In genomic region chr20:23336476-23336875, GRCh38 we compare ENCODE assay signal across 16 cellular contexts. TPM values are rescaled to one million over a fixed set of nuclear protein-coding genes. Genes with fewer than 3 reads are reported as not detected.
DNase-seq lines count a peak whose midpoint lies in the region; ATAC-seq, FAIRE-seq and TF ChIP-seq lines count a peak whose summit lies in the region.
"Had no signal": no experiment of that assay in that cellular context is flagged by ENCODE, and none has a peak within 500 bp of the region (broad histone marks: within the 10 kb centered on the region; RNA-seq: fewer than 3 reads in every experiment).

No MANE protein-coding gene starts in this region.

- H3K9me3 ChIP-seq in HepG2 (ENCODE audit: low read length), result no peaks in the 10 kb centered on the region
- no peaks in the 10 kb centered on the region for H3K9me3 ChIP-seq in right lobe of liver
- H3K9me3 ChIP-seq in mucosa of descending colon, result no peaks in the 10 kb centered on the region
- H3K9me3 ChIP-seq: BLaER1 treated with 17β-estradiol and CSF1 and Interleukin-3, amounts not matched to agents 10 nM and 100 nM had no signal

- H3K36me3 Mint-ChIP-seq in T-helper 1 cell treated with Interleukin-12 subunit alpha and Interleukin-12 subunit beta and Interleukin-4 antibody, amounts not matched to agents 30 μg/mL and 1 μg/mL, for 36 hours (ENCODE audit: low read depth), result no peaks in the 10 kb centered on the region
- no peaks in the 10 kb centered on the region for H3K36me3 Mint-ChIP-seq in WTC11
- H3K36me3 Mint-ChIP-seq: CD8-positive, alpha-beta T cell had no signal

- POLR2A ChIA-PET in HepG2 (lab: Yijun Ruan, JAX) (interaction anchor here (1.1 to 6.3 kb wide), 4 partner anchors 14 to 645 kb away, joined by 3 to 54 read pairs (median 4); partner anchors contain the start of genes NAPB and NXT1), WTC11 (lab: Charles Lee) (no interaction called here)

- peaks cover 13% of the 10 kb centered on the region for H3K4me1 Mint-ChIP-seq in T-helper 1 cell treated with Interleukin-12 subunit alpha and Interleukin-12 subunit beta and Interleukin-4 antibody, amounts not matched to agents 30 μg/mL and 1 μg/mL, for 36 hours (ENCODE audit: low read depth)
- H3K4me1 Mint-ChIP-seq in WTC11, result peaks cover 13% of the 10 kb centered on the region

- no peak overlapping the region for H3K9ac ChIP-seq in HepG2 (ENCODE audit: insufficient read depth, low read depth, low read length)
- H3K9ac ChIP-seq: BLaER1 treated with 17β-estradiol and CSF1 and Interleukin-3, amounts not matched to agents 10 nM and 100 nM had no signal

- no peaks in the 10 kb centered on the region for H3K9me3 Mint-ChIP-seq in T-helper 1 cell treated with Interleukin-12 subunit alpha and Interleukin-12 subunit beta and Interleukin-4 antibody, amounts not matched to agents 30 μg/mL and 1 μg/mL, for 36 hours
- no peaks in the 10 kb centered on the region for H3K9me3 Mint-ChIP-seq in WTC11
- H3K9me3 Mint-ChIP-seq: CD8-positive, alpha-beta T cell; H9 had no signal

- intact Hi-C loops in HepG2 (cut with micrococcal nuclease; ENCODE audit: unreplicated experiment) (no loop called here), right lobe of liver (cut with DNase I) (no loop called here), mucosa of descending colon (cut with DNase I, micrococcal nuclease) (no loop called here)

- CTCF ChIA-PET in HepG2 (lab: Yijun Ruan, JAX; ENCODE audit: low intra/inter-chr PET ratio, low total read pairs) (no interaction called here), WTC11 (lab: Charles Lee) (interaction anchor here (0.7 to 1.6 kb wide), 3 partner anchors 10 to 285 kb away, joined by 3 read pairs; no protein-coding TSS in a partner anchor)

- no peaks in the 10 kb centered on the region for H3K79me2 ChIP-seq in HepG2 (ENCODE audit: insufficient read depth, low read length)

- ATAC-seq in HepG2, result peak; percentile 84
- ATAC-seq in right lobe of liver, result no peak
- peak; percentile 65 for ATAC-seq in mucosa of descending colon
- ATAC-seq in HG02623 (IDR thresholded peaks at IDR 0.05; ENCODE audit: unreplicated experiment), result no peak
- no peak for ATAC-seq in WTC11
- ATAC-seq: CD8-positive, alpha-beta T cell had no signal

- no peaks in the 10 kb centered on the region for H3K36me3 ChIP-seq in HepG2 (replicated peaks in 1 of 2; ENCODE audit: control insufficient read depth in 1 of 2, insufficient read depth in 2 of 2, low read length in 2 of 2)
- no peaks in the 10 kb centered on the region for H3K36me3 ChIP-seq in right lobe of liver
- H3K36me3 ChIP-seq in mucosa of descending colon (ENCODE audit: low read depth), result no peaks in the 10 kb centered on the region
- H3K36me3 ChIP-seq: BLaER1 treated with 17β-estradiol and CSF1 and Interleukin-3, amounts not matched to agents 10 nM and 100 nM had no signal

- H3K4me1 ChIP-seq in HepG2 (ENCODE audit: insufficient read depth, low read length) (peaks cover 17% of the 10 kb centered on the region), right lobe of liver (no peaks in the 10 kb centered on the region), mucosa of descending colon (ENCODE audit: low read depth) (no peaks in the 10 kb centered on the region)

- H3K4me3 ChIP-seq in HepG2 (replicated peaks in 1 of 3; ENCODE audit: insufficient read depth in 1 of 3, low read depth in 2 of 3, low read length in 3 of 3) (peak overlapping the region in 2 of 3 experiments; percentile 2 to 19; a peak in 2 of 6 replicates), right lobe of liver (no peak overlapping the region), mucosa of descending colon (no peak overlapping the region)
- H3K4me3 ChIP-seq: BLaER1 treated with 17β-estradiol and CSF1 and Interleukin-3, amounts not matched to agents 10 nM and 100 nM had no signal

- 37% methylated on average over 5 of the region's 5 CpGs for WGBS in HepG2 (ENCODE audit: low lambda C conversion rate)
- 74% methylated on average over 3 of the region's 5 CpGs for WGBS in right lobe of liver (ENCODE audit: insufficient coverage, low coverage, low lambda C conversion rate, missing lambda C conversion rate)

- H3K27ac ChIP-seq in HepG2 (ENCODE audit: extremely low read length, insufficient read depth, low read length) (no peak overlapping the region), right lobe of liver (no peak overlapping the region)
- H3K27ac ChIP-seq: BLaER1 treated with 17β-estradiol and CSF1 and Interleukin-3, amounts not matched to agents 10 nM and 100 nM had no signal

- peak overlapping the region; percentile 42 for H3K4me3 Mint-ChIP-seq in T-helper 1 cell treated with Interleukin-12 subunit alpha and Interleukin-12 subunit beta and Interleukin-4 antibody, amounts not matched to agents 30 μg/mL and 1 μg/mL, for 36 hours
- no peak overlapping the region for H3K4me3 Mint-ChIP-seq in WTC11
- H3K4me3 Mint-ChIP-seq: B cell; CD8-positive, alpha-beta T cell; H9 had no signal

- FAIRE-seq in HepG2 (lab: Jason Lieb, UNC), result peak; percentile 68
- FAIRE-seq: G401.6, GM12891, GM19239, H1 had no signal

- peak overlapping the region; percentile 64 for H3K4me2 ChIP-seq in HepG2 (ENCODE audit: low read depth, low read length)

- no peak for TF ChIP-seq EP300 in HepG2 (IDR thresholded peaks at IDR 0.05; ENCODE audit: low read depth in 2 of 2, low read length in 2 of 2)
- TF ChIP-seq EP300 in HepG2 (CRISPR knock-in tag; IDR thresholded peaks at IDR 0.05; ENCODE audit: borderline replicate concordance), result no peak

- H4K20me1 ChIP-seq in HepG2 (ENCODE audit: insufficient read depth, low read length), result no peaks in the 10 kb centered on the region
- H4K20me1 ChIP-seq: BLaER1 treated with 17β-estradiol and CSF1 and Interleukin-3, amounts not matched to agents 10 nM and 100 nM had no signal

- TF ChIP-seq CTCF in HepG2 (CRISPR knock-in tag; IDR thresholded peaks at IDR 0.05), result no peak
- no peak for TF ChIP-seq CTCF in right lobe of liver (IDR thresholded peaks at IDR 0.05)
- TF ChIP-seq CTCF in mucosa of descending colon (IDR thresholded peaks at IDR 0.05), result no peak
- TF ChIP-seq CTCF in WTC11 (IDR thresholded peaks at IDR 0.05), result no peak

- BruUV-seq in HepG2 (replicated peaks; lab: Mats Ljungman, UMichigan), result no TSS peak

- TF ChIP-seq RAD21 in HepG2 (CRISPR knock-in tag; IDR thresholded peaks at IDR 0.05), result no peak

- no peak overlapping the region for H2AFZ ChIP-seq in HepG2 (ENCODE audit: low read length)

- H3K27ac Mint-ChIP-seq in T-helper 1 cell treated with Interleukin-12 subunit alpha and Interleukin-12 subunit beta and Interleukin-4 antibody, amounts not matched to agents 30 μg/mL and 1 μg/mL, for 36 hours, result peak overlapping the region; percentile 45
- no peak overlapping the region for H3K27ac Mint-ChIP-seq in WTC11
- H3K27ac Mint-ChIP-seq: B cell; CD8-positive, alpha-beta T cell had no signal

- H3K27me3 Mint-ChIP-seq in T-helper 1 cell treated with Interleukin-12 subunit alpha and Interleukin-12 subunit beta and Interleukin-4 antibody, amounts not matched to agents 30 μg/mL and 1 μg/mL, for 36 hours (ENCODE audit: low read depth), result peaks cover 5% of the 10 kb centered on the region
- H3K27me3 Mint-ChIP-seq in WTC11 (ENCODE audit: low read depth), result no peaks in the 10 kb centered on the region

- TF ChIP-seq POLR2A in HepG2 (IDR thresholded peaks at IDR 0.05; ENCODE audit: insufficient read depth in 1 of 2, low read depth in 2 of 2, low read length in 2 of 2), result no peak
- TF ChIP-seq POLR2A in right lobe of liver (IDR thresholded peaks at IDR 0.05), result no peak

- in situ Hi-C loops in HepG2 (cut with HindIII; ENCODE audit: extremely low pct_ligation_motif_present, low pct_unique_long_range_greater_than_20kb), result no loop called here

- H3K27me3 ChIP-seq in HepG2 (ENCODE audit: control insufficient read depth in 1 of 2, insufficient read depth in 2 of 2, low read length in 2 of 2) (no peaks in the 10 kb centered on the region), right lobe of liver (no peaks in the 10 kb centered on the region)
- H3K27me3 ChIP-seq: BLaER1 treated with 17β-estradiol and CSF1 and Interleukin-3, amounts not matched to agents 10 nM and 100 nM had no signal

- DNase-seq in T-helper 1 cell (no peak), HepG2 (ENCODE audit: low spot score) (peak; percentile 70), right lobe of liver (no peak), mucosa of descending colon (no peak), WTC11 (ENCODE audit: low spot score) (no peak)
- DNase-seq: CD8-positive, alpha-beta T cell; DMS 273 treated with DMSO at 0.1 percent for 48 hours; H9 had no signal

RNA-seq across cellular contexts. Expression of gene NXT1, which starts 14.1 kb away (rescaled TPM):
- total RNA-seq in HepG2 (2016; rRNA removed; fragmentation: Illumina TruSeq; extraction: Trizol), result 65.9 and 69.7 TPM in 2 replicates
- total RNA-seq in HepG2 (2016; cell fraction: cytosol; rRNA removed; fragmentation: Illumina TruSeq; extraction: Trizol; ENCODE audit: low read depth), result 33.9 and 44.3 TPM in 2 replicates
- total RNA-seq in HepG2 (2016; cell fraction: insoluble cytoplasmic fraction; rRNA removed; fragmentation: Illumina TruSeq; extraction: Trizol), result 66.3 and 67.2 TPM in 2 replicates
- total RNA-seq in HepG2 (2016; cell fraction: membrane; rRNA removed; fragmentation: Illumina TruSeq; extraction: Trizol), result 44.7 and 63.8 TPM in 2 replicates
- 24.4 and 28.0 TPM in 2 replicates for total RNA-seq in HepG2 (2016; cell fraction: nucleus; rRNA removed; fragmentation: Illumina TruSeq; extraction: Trizol)
- 35.6 and 40.8 TPM in 2 replicates for polyA plus RNA-seq in HepG2 (2011; rRNA removed)
- 43.8 and 47.5 TPM in 2 replicates for polyA plus RNA-seq in HepG2 (2011; cell fraction: cytosol; rRNA removed)
- 14.7 and 15.8 TPM in 2 replicates for polyA plus RNA-seq in HepG2 (2011; cell fraction: nucleus; rRNA removed)
- 26.7 and 32.9 TPM in 2 replicates for polyA plus RNA-seq in HepG2 (2012)
- polyA plus RNA-seq in HepG2 (2016; cell fraction: cytosol; fragmentation: Illumina TruSeq; extraction: Trizol; ENCODE audit: low read depth), result 18.8 and 30.9 TPM in 2 replicates
- 62.5 and 64.4 TPM in 2 replicates for polyA plus RNA-seq in HepG2 (2016; cell fraction: insoluble cytoplasmic fraction; fragmentation: Illumina TruSeq; extraction: Trizol; ENCODE audit: low read depth)
- 26.0 and 39.0 TPM in 2 replicates for polyA plus RNA-seq in HepG2 (2016; cell fraction: membrane; fragmentation: Illumina TruSeq; extraction: Trizol; ENCODE audit: low read depth)
- 41.7 and 47.7 TPM in 2 replicates for polyA plus RNA-seq in HepG2 (2016; cell fraction: nucleus; fragmentation: Illumina TruSeq; extraction: Trizol; ENCODE audit: insufficient read depth, low read depth)
- polyA minus RNA-seq in HepG2 (2011; rRNA and poly(A)+ RNA removed; ENCODE audit: low replicate concordance), result 25.3 and 27.2 TPM in 2 replicates
- 11.5 and 13.4 TPM in 2 replicates for polyA minus RNA-seq in HepG2 (2011; cell fraction: cytosol; rRNA and poly(A)+ RNA removed)
- 8.2 and 10.1 TPM in 2 replicates for polyA minus RNA-seq in HepG2 (2011; cell fraction: nucleus; rRNA and poly(A)+ RNA removed)
- total RNA-seq in right lobe of liver, result 10 to 100 TPM in 2 of 6 experiments, 1 to 10 TPM in 4; 3.8 to 11.2 (median 6.1) TPM
- 10 to 100 TPM in 2 of 3 donors, 1 to 10 TPM in 1; 9.9 to 12.9 (median 10.6) TPM for total RNA-seq in mucosa of descending colon
- total RNA-seq in WTC11 (2021), result 18.5 to 19.5 TPM (median 18.8 TPM) in 3 replicates

RNA-seq across cellular contexts. Expression of gene GZF1, which starts 25.5 kb away (rescaled TPM):
- total RNA-seq in HepG2 (2016; rRNA removed; fragmentation: Illumina TruSeq; extraction: Trizol), result 26.0 and 26.4 TPM in 2 replicates
- total RNA-seq in HepG2 (2016; cell fraction: cytosol; rRNA removed; fragmentation: Illumina TruSeq; extraction: Trizol; ENCODE audit: low read depth), result 1.9 and 2.6 TPM in 2 replicates
- total RNA-seq in HepG2 (2016; cell fraction: insoluble cytoplasmic fraction; rRNA removed; fragmentation: Illumina TruSeq; extraction: Trizol), result 22.9 and 24.5 TPM in 2 replicates
- 8.6 and 9.9 TPM in 2 replicates for total RNA-seq in HepG2 (2016; cell fraction: membrane; rRNA removed; fragmentation: Illumina TruSeq; extraction: Trizol)
- total RNA-seq in HepG2 (2016; cell fraction: nucleus; rRNA removed; fragmentation: Illumina TruSeq; extraction: Trizol), result 19.0 and 22.5 TPM in 2 replicates
- 16.9 and 21.9 TPM in 2 replicates for polyA plus RNA-seq in HepG2 (2011; rRNA removed)
- 9.4 and 15.6 TPM in 2 replicates for polyA plus RNA-seq in HepG2 (2011; cell fraction: cytosol; rRNA removed)
- 66.6 and 67.6 TPM in 2 replicates for polyA plus RNA-seq in HepG2 (2011; cell fraction: nucleus; rRNA removed)
- 9.0 and 9.7 TPM in 2 replicates for polyA plus RNA-seq in HepG2 (2012)
- polyA plus RNA-seq in HepG2 (2016; cell fraction: cytosol; fragmentation: Illumina TruSeq; extraction: Trizol; ENCODE audit: low read depth), result 0.93 and 1.7 TPM in 2 replicates
- 14.6 and 15.6 TPM in 2 replicates for polyA plus RNA-seq in HepG2 (2016; cell fraction: insoluble cytoplasmic fraction; fragmentation: Illumina TruSeq; extraction: Trizol; ENCODE audit: low read depth)
- 3.4 and 4.4 TPM in 2 replicates for polyA plus RNA-seq in HepG2 (2016; cell fraction: membrane; fragmentation: Illumina TruSeq; extraction: Trizol; ENCODE audit: low read depth)
- polyA plus RNA-seq in HepG2 (2016; cell fraction: nucleus; fragmentation: Illumina TruSeq; extraction: Trizol; ENCODE audit: insufficient read depth, low read depth), result 27.5 and 33.7 TPM in 2 replicates
- 48.6 and 69.0 TPM in 2 replicates for polyA minus RNA-seq in HepG2 (2011; rRNA and poly(A)+ RNA removed; ENCODE audit: low replicate concordance)
- 17.5 and 22.3 TPM in 2 replicates for polyA minus RNA-seq in HepG2 (2011; cell fraction: cytosol; rRNA and poly(A)+ RNA removed)
- 37.7 and 38.0 TPM in 2 replicates for polyA minus RNA-seq in HepG2 (2011; cell fraction: nucleus; rRNA and poly(A)+ RNA removed)
- 1 to 10 TPM; 3.5 to 9.6 (median 6.1) TPM for total RNA-seq in right lobe of liver
- 10 to 100 TPM in 1 of 3 donors, 1 to 10 TPM in 2; 5.8 to 16.2 (median 9.3) TPM for total RNA-seq in mucosa of descending colon
- 9.5 to 11.2 TPM (median 10.1 TPM) in 3 replicates for total RNA-seq in WTC11 (2021)

Comparison
In these comparisons a context has a peak if more than half of its experiments do, and no peak if none do; other contexts are left out.
1. ATAC-seq: peak in HepG2 (single experiment) and mucosa of descending colon (single experiment); none in right lobe of liver (0 of 4), HG02623 (single experiment) and WTC11 (single experiment).
2. H3K4me3 ChIP-seq: peak in HepG2 (2 of 3); none in right lobe of liver (0 of 3) and mucosa of descending colon (single experiment).